Comparison of ENCODE assay signal across 1 cellular context in the genomic region with DNA sequence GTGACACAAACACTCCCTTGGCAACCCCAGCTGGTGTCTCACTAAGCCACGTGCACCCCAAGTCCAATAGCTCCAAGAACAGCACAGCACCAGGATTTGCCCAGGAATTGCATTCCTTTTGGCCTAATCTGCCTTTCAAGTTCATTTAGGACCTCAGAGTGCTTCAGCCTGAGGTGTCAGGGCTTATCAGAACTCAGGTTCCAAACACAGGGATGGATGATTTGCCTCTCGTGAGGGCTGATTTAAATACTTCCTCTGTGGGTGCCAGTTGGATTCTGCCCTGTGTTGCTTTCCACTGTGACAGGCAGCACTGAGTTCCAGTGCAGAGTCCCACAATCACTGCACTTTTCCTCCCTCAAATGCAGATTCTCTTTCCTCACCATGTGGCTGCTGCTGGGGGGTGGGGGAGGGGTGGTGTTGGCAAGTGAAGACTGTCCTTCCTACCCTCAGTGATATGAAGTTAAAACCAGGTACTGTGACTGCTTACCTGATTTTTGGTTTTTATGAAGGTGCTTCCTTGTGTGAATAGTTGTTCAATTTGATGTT.
A peak's percentile ranks its signal among the peaks of the same experiment; 100 is the strongest.
TF ChIP-seq lines count a peak whose summit lies in the region.

No MANE protein-coding gene starts in this region.

TF ChIP-seq in H1, 55 proteins besides CTCF, POLR2A, EP300 and RAD21 (continued from another document):
- TF ChIP-seq, protein P1, sequence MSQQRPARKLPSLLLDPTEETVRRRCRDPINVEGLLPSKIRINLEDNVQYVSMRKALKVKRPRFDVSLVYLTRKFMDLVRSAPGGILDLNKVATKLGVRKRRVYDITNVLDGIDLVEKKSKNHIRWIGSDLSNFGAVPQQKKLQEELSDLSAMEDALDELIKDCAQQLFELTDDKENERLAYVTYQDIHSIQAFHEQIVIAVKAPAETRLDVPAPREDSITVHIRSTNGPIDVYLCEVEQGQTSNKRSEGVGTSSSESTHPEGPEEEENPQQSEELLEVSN (IDR thresholded peaks at IDR 0.05) = peak; percentile 51; the same call in 1 of the 2 replicates
